13 cellular contexts compared by ENCODE assay signal in genomic region chr14:102584871-102585869, GRCh38. TPM values are rescaled to one million over a fixed set of nuclear protein-coding genes. Genes with fewer than 3 reads are reported as not detected.
DNase-seq lines count a peak whose midpoint lies in the region; ATAC-seq and TF ChIP-seq lines count a peak whose summit lies in the region.
"Had no signal": no experiment of that assay in that cellular context is flagged by ENCODE, and none has a peak within 500 bp of the region (broad histone marks: within the 10 kb centered on the region; RNA-seq: fewer than 3 reads in every experiment).

No MANE protein-coding gene starts in this region.

- H3K4me1 ChIP-seq in Panc1 (ENCODE audit: control insufficient read depth, insufficient read depth, low read length) (peaks cover 3% of the 10 kb centered on the region; the same call in 1 of the 2 replicates), mucosa of stomach (ENCODE audit: control insufficient read depth, insufficient read depth, low read length) (peaks cover 15% of the 10 kb centered on the region)

- CTCF ChIA-PET in Panc1 (lab: Charles Lee): interaction anchor here (0.6 kb wide), 1 partner anchor 108 kb away, joined by 9 read pairs; no protein-coding TSS in a partner anchor

- peak; percentile 52; the same call in 1 of the 2 replicates for ATAC-seq in Panc1
- ATAC-seq in esophagus mucosa: peak; percentile 14
- no peak for ATAC-seq in GM21737 (IDR thresholded peaks at IDR 0.05; ENCODE audit: unreplicated experiment)
- no peak for ATAC-seq in GM18907 (IDR thresholded peaks at IDR 0.05; ENCODE audit: unreplicated experiment)

- peak overlapping the region; percentile 11 for H3K9ac ChIP-seq in mucosa of stomach (ENCODE audit: low read length)
- H3K9ac ChIP-seq: KMS-11 had no signal

- intact Hi-C loops in Panc1 (cut with micrococcal nuclease; ENCODE audit: unreplicated experiment): no loop called here

- BruUV-seq in Panc1 (replicated peaks; lab: Mats Ljungman, UMichigan): no TSS peak

- no peak overlapping the region for H3K27ac ChIP-seq in Panc1 (ENCODE audit: low read length)
- H3K27ac ChIP-seq: esophagus squamous epithelium, KMS-11, neutrophil had no signal

- H3K36me3 ChIP-seq in Panc1 (ENCODE audit: control insufficient read depth, insufficient read depth, low read length) (no peaks in the 10 kb centered on the region), mucosa of stomach (ENCODE audit: control insufficient read depth, insufficient read depth, low read length) (no peaks in the 10 kb centered on the region)
- H3K36me3 ChIP-seq: esophagus squamous epithelium, neutrophil had no signal

- H3K9me3 ChIP-seq in Panc1 (ENCODE audit: control insufficient read depth, insufficient read depth, low read depth, low read length): no peaks in the 10 kb centered on the region
- H3K9me3 ChIP-seq in mucosa of stomach (ENCODE audit: control insufficient read depth, low read length): no peaks in the 10 kb centered on the region
- H3K9me3 ChIP-seq: esophagus squamous epithelium, neutrophil had no signal

- H3K4me3 ChIP-seq in Panc1 (ENCODE audit: low read depth in 2 of 2, low read length in 2 of 2): no peak overlapping the region
- no peak overlapping the region for H3K4me3 ChIP-seq in mucosa of stomach (ENCODE audit: low read length)
- H3K4me3 ChIP-seq: esophagus squamous epithelium had no signal

- H3K27me3 ChIP-seq in Panc1 (ENCODE audit: control insufficient read depth, insufficient read depth, low read length): no peaks in the 10 kb centered on the region
- no peaks in the 10 kb centered on the region for H3K27me3 ChIP-seq in mucosa of stomach (ENCODE audit: control insufficient read depth, insufficient read depth, low read length)
- H3K27me3 ChIP-seq: esophagus squamous epithelium, neutrophil had no signal

- in situ Hi-C loops in Panc1 (cut with HindIII; ENCODE audit: low pct_unique_long_range_greater_than_20kb, low sequenced_read_pairs): no loop called here

- POLR2A ChIA-PET in Panc1 (lab: Charles Lee): interaction anchor here (0.6 kb wide), 2 partner anchors 8 to 16 kb away, joined by 4 to 6 read pairs; no protein-coding TSS in a partner anchor

- peak; percentile 68 for DNase-seq in D341Med (ENCODE audit: low spot score)
- no peak for DNase-seq in Panc1 (ENCODE audit: low read depth, low spot score)
- DNase-seq in putamen (ENCODE audit: low spot score): no peak
- no peak for DNase-seq in activated effector memory CD4-positive, alpha-beta T cell treated with Interleukin-2 at 50 U/mL for 16 hours
- DNase-seq: activated CD4-positive, alpha-beta T cell treated with anti-CD3 and anti-CD28 coated beads, Interleukin-2, amount 50 U/mL, for 1 hour; esophagus squamous epithelium; NCI-H2029 had no signal

- TF ChIP-seq CTCF in Panc1 (IDR thresholded peaks at IDR 0.05): no peak

RNA-seq across cellular contexts. Expression of gene RCOR1, which starts 7.3 kb away (rescaled TPM):
- 27.1 TPM for total RNA-seq in Panc1 (2021; ENCODE audit: unreplicated experiment)
- 12.8 TPM for polyA plus RNA-seq in Panc1 (2012; ENCODE audit: insufficient read length)
- 52.8 TPM for total RNA-seq in esophagus mucosa

Comparison
In these comparisons a context has a peak if more than half of its experiments do, and no peak if none do; other contexts are left out.
1. ATAC-seq: peak in Panc1 (single experiment) and esophagus mucosa (single experiment); none in GM21737 (single experiment) and GM18907 (single experiment).